ENCODE assay signal across 13 cellular contexts in genomic region chr17:62950067-62950466, GRCh38. TPM values are rescaled to one million over a fixed set of nuclear protein-coding genes. Genes with fewer than 3 reads are reported as not detected.
A peak's percentile ranks its signal among the peaks of the same experiment; 100 is the strongest.
DNase-seq lines count a peak whose midpoint lies in the region; ATAC-seq and TF ChIP-seq lines count a peak whose summit lies in the region.
"Had no signal": no experiment of that assay in that cellular context is flagged by ENCODE, and none has a peak within 500 bp of the region (broad histone marks: within the 10 kb centered on the region; RNA-seq: fewer than 3 reads in every experiment).

No MANE protein-coding gene starts in this region.

- BruUV-seq in MCF 10A (replicated peaks; lab: Mats Ljungman, UMichigan): no TSS peak

- no peaks in the 10 kb centered on the region for H3K27me3 ChIP-seq in breast epithelium

- H3K27ac ChIP-seq in breast epithelium: peak overlapping the region in 1 of 2 donors; percentile 7

- H3K4me1 Mint-ChIP-seq in MCF 10A (ENCODE audit: insufficient read depth, unreplicated experiment) (peaks cover 8% of the 10 kb centered on the region), nephron progenitor cell (no peaks in the 10 kb centered on the region)

- H3K27ac Mint-ChIP-seq in MCF 10A (ENCODE audit: low read depth, unreplicated experiment) (no peak overlapping the region), nephron progenitor cell (no peak overlapping the region)
- H3K27ac Mint-ChIP-seq: natural killer cell treated with Interleukin-12 subunit alpha and Interleukin-12 subunit beta and Interleukin-15 and Interleukin-18, amount 100 ng/mL, for 72 hours had no signal

- no peak overlapping the region for H3K4me3 Mint-ChIP-seq in MCF 10A (ENCODE audit: unreplicated experiment)
- H3K4me3 Mint-ChIP-seq in nephron progenitor cell: no peak overlapping the region
- H3K4me3 Mint-ChIP-seq: natural killer cell treated with Interleukin-12 subunit alpha and Interleukin-12 subunit beta and Interleukin-15 and Interleukin-18, amount 100 ng/mL, for 72 hours had no signal

- TF ChIP-seq POLR2A in breast epithelium (IDR thresholded peaks at IDR 0.05): no peak

- POLR2A ChIA-PET in MCF 10A (lab: Yijun Ruan, JAX): interaction anchor here (0.7 to 1.7 kb wide), 3 partner anchors 12 to 38 kb away, joined by 3 read pairs; no protein-coding TSS in a partner anchor

- no peaks in the 10 kb centered on the region for H3K27me3 Mint-ChIP-seq in MCF 10A (ENCODE audit: insufficient read depth, unreplicated experiment)
- H3K27me3 Mint-ChIP-seq in nephron progenitor cell (ENCODE audit: low read depth, poor library complexity): peaks cover 19% of the 10 kb centered on the region

- DNase-seq in MCF 10A (ENCODE audit: unreplicated experiment) (peak; percentile 94), breast epithelium (ENCODE audit: low spot score in 2 of 2) (no peak), astrocyte of the cerebellum (ENCODE audit: low read depth) (peak; percentile 44), iris pigment epithelial cell (ENCODE audit: low read depth) (peak; percentile 56), nephron progenitor cell (no peak), NCI-H2196 (lab: John Stamatoyannopoulos, UW; ENCODE audit: unreplicated experiment) (no peak), Kasumi-1 (lab: John Stamatoyannopoulos, UW) (no peak)
- DNase-seq: AML-193; head of caudate nucleus; NCI-H2081; stimulated activated CD4-positive, alpha-beta T cell treated with anti-CD3 and anti-CD28 coated beads, Interleukin-4, amount 100 ng/mL, for 1 hour had no signal

- ATAC-seq in HG02870 (IDR thresholded peaks at IDR 0.05; ENCODE audit: unreplicated experiment): no peak
- ATAC-seq: natural killer cell treated with Interleukin-12 subunit alpha and Interleukin-12 subunit beta and Interleukin-15 and Interleukin-18, amount 100 ng/mL, for 72 hours had no signal

- H3K9me3 Mint-ChIP-seq in MCF 10A (ENCODE audit: unreplicated experiment) (no peaks in the 10 kb centered on the region), nephron progenitor cell (no peaks in the 10 kb centered on the region)
- H3K9me3 Mint-ChIP-seq: natural killer cell treated with Interleukin-12 subunit alpha and Interleukin-12 subunit beta and Interleukin-15 and Interleukin-18, amount 100 ng/mL, for 72 hours had no signal

- no peaks in the 10 kb centered on the region for H3K36me3 ChIP-seq in breast epithelium

- CTCF ChIA-PET in MCF 10A (lab: Yijun Ruan, JAX): interaction anchor here (1.3 kb wide), 1 partner anchor 277 kb away, joined by 5 read pairs; no protein-coding TSS in a partner anchor

- H3K4me3 ChIP-seq in breast epithelium (no peak overlapping the region), astrocyte of the cerebellum (ENCODE audit: low read depth, low read length) (no peak overlapping the region)

- no peak for TF ChIP-seq CTCF in MCF 10A (IDR thresholded peaks at IDR 0.05; ENCODE audit: unreplicated experiment)
- TF ChIP-seq CTCF in breast epithelium (IDR thresholded peaks at IDR 0.05): no peak
- TF ChIP-seq CTCF in astrocyte of the cerebellum (IDR thresholded peaks at IDR 0.05; ENCODE audit: low read depth, low read length, missing control alignments): no peak
- TF ChIP-seq CTCF in nephron progenitor cell (IDR thresholded peaks at IDR 0.05): no peak

- in situ Hi-C loops in astrocyte of the cerebellum (cut with HindIII; ENCODE audit: low sequenced_read_pairs): no loop called here

- H3K36me3 Mint-ChIP-seq in MCF 10A (ENCODE audit: insufficient read depth, unreplicated experiment): no peaks in the 10 kb centered on the region
- H3K36me3 Mint-ChIP-seq in nephron progenitor cell (ENCODE audit: low read depth): no peaks in the 10 kb centered on the region
- H3K36me3 Mint-ChIP-seq: natural killer cell treated with Interleukin-12 subunit alpha and Interleukin-12 subunit beta and Interleukin-15 and Interleukin-18, amount 100 ng/mL, for 72 hours had no signal

- peaks cover 0 to 4% of the 10 kb centered on the region in 2 donors for H3K9me3 ChIP-seq in breast epithelium

- H3K4me1 ChIP-seq in breast epithelium: no peaks in the 10 kb centered on the region

- intact Hi-C loops in MCF 10A (cut with micrococcal nuclease) (no loop called here), breast epithelium (cut with DNase I; ENCODE audit: low total_unique reads) (no loop called here)

RNA-seq across cellular contexts. Expression of gene TANC2, which starts 16.0 kb away (rescaled TPM):
- total RNA-seq in MCF 10A (2022): 115 and 141 TPM in 2 replicates
- total RNA-seq in breast epithelium: 10 to 100 TPM; 25.9 to 64.9 (median 31.0) TPM

Comparison
In these comparisons a context has a peak if more than half of its experiments do, and no peak if none do; other contexts are left out.
1. DNase-seq: peak in MCF 10A (single experiment), astrocyte of the cerebellum (single experiment) and iris pigment epithelial cell (single experiment); none in breast epithelium (0 of 2), nephron progenitor cell (single experiment), NCI-H2196 (single experiment) and Kasumi-1 (0 of 2).